8 cellular contexts compared by ENCODE assay signal in the genomic region with DNA sequence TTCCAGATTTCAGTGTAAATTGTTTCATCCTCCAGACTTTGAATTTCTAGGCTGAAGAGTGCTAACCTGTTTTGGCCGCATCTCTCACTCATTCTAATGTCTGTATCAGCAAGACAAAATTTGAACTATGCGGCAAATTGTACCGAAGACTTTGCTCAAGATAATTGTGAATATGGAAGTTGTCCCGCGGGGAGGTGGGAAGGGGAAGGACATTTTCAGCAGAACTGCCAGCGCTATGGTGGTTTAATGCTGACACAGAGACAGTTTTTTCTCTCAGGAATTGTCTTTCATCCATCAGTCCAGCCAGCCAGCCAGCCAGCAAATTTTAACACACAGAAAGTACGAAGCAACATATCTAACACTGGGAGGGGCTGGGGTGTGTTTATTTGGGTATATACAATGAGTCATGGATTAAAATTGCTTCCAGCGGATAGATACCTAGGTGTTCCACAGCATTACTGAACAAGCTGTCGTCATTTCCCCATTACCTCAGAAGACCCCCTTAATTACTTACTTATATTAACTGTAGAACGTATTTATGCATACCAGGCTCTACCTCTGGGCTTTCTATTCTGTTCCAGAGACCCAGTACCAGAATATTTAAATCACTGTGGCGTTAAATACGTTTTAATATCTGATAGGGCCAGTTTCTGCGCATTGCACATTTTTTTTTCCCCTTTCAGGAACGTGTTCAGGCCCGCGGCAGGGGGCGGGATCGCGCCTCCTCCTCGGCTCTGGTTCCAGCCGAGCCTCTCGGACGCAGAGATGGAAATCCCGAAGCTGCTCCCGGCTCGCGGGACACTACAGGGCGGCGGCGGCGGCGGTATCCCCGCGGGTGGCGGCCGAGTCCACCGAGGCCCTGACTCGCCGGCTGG. TPM values are rescaled to one million over a fixed set of nuclear protein-coding genes. Genes with fewer than 3 reads are reported as not detected.
A peak's percentile ranks its signal among the peaks of the same experiment; 100 is the strongest.
DNase-seq lines count a peak whose midpoint lies in the region; ATAC-seq and TF ChIP-seq lines count a peak whose summit lies in the region.
"Not testable (repeated sequence)": the region's sequence is repeated elsewhere in the genome, so short reads cannot be mapped to it uniquely, and the experiment has no call there.

A gene (plus strand): TSS at position 728 of the 875 bp plus-strand sequence. CDS start 38 bp downstream, at position 766.

- H3K4me1 ChIP-seq in Karpas-422 (ENCODE audit: low read length): peaks cover 10% of the 10 kb centered on the region
- H3K4me1 ChIP-seq in hepatocyte (ENCODE audit: insufficient read depth); ovary (ENCODE audit: insufficient read depth): not testable (repeated sequence)

- intact Hi-C loops in ovary (cut with DNase I): loop anchor here in 1 of 4 donors (5.0 kb wide), 1 partner anchor 321 kb away; a partner anchor contains a TSS

- H3K36me3 ChIP-seq in Karpas-422 (ENCODE audit: insufficient read depth, low read length); hepatocyte (replicated peaks; ENCODE audit: insufficient read depth, low read depth); ovary: not testable (repeated sequence)

- not testable (repeated sequence) for H3K27me3 ChIP-seq in Karpas-422 (ENCODE audit: low read length); hepatocyte; ovary

- not testable (repeated sequence) for H4K20me1 ChIP-seq in Karpas-422 (ENCODE audit: insufficient read depth, low read depth, low read length); hepatocyte (ENCODE audit: insufficient read depth, poor library complexity, severe bottlenecking)

- not testable (repeated sequence) for H2AFZ ChIP-seq in Karpas-422 (ENCODE audit: low read length)
- peak within 1 kb of the TSS; percentile 66 for H2AFZ ChIP-seq in hepatocyte

- TF ChIP-seq CTCF in hepatocyte (IDR thresholded peaks at IDR 0.05; ENCODE audit: poor library complexity); ovary (IDR thresholded peaks at IDR 0.05): not testable (repeated sequence)

- not testable (repeated sequence) for H3K27ac ChIP-seq in Karpas-422 (ENCODE audit: low read length)
- peak within 1 kb of the TSS; percentile 99 for H3K27ac ChIP-seq in hepatocyte
- H3K27ac ChIP-seq in ovary: peak within 1 kb of the TSS; percentile 91 to 97

- H3K4me3 ChIP-seq in Karpas-422 (ENCODE audit: low read length) (peak within 1 kb of the TSS; percentile 65), hepatocyte (peak within 1 kb of the TSS; percentile 42), ovary (peak within 1 kb of the TSS; percentile 64)

- DNase-seq in A172 (ENCODE audit: low spot score) (peak; percentile 25), Karpas-422 (peak; percentile 66), T follicular helper cell (ENCODE audit: low read depth) (peak; percentile 3), hepatocyte (ENCODE audit: low spot score) (peak; percentile 26), ovary (peak in 1 of 5 donors; percentile 13)
- DNase-seq in central memory CD4-positive, alpha-beta T cell: peak; percentile 39

- peaks cover 18% of the 10 kb centered on the region for H3K79me2 ChIP-seq in Karpas-422 (ENCODE audit: low read length)
- peaks cover 23% of the 10 kb centered on the region for H3K79me2 ChIP-seq in hepatocyte

- H3K4me2 ChIP-seq in Karpas-422 (ENCODE audit: low read depth, low read length, poor library complexity, severe bottlenecking) (peak within 1 kb of the TSS; percentile 49), hepatocyte (peak within 1 kb of the TSS; percentile 82)

- TF ChIP-seq EP300 in ovary (IDR thresholded peaks at IDR 0.05): not testable (repeated sequence)

- ATAC-seq in GM18520 (IDR thresholded peaks at IDR 0.05; ENCODE audit: unreplicated experiment) (peak; percentile 32), HG02642 (IDR thresholded peaks at IDR 0.05; ENCODE audit: poor library complexity, unreplicated experiment) (peak; percentile 61)

- not testable (repeated sequence) for H3K9me2 ChIP-seq in Karpas-422 (replicated peaks; ENCODE audit: insufficient read depth, low read length); hepatocyte (replicated peaks; ENCODE audit: insufficient read depth)

- not testable (repeated sequence) for TF ChIP-seq POLR2A in ovary (IDR thresholded peaks at IDR 0.05)

- H3K9me3 ChIP-seq in Karpas-422 (ENCODE audit: low read length); hepatocyte (ENCODE audit: low read depth); ovary: not testable (repeated sequence)

- 52% methylated on average over 20 of the region's 39 CpGs for WGBS in hepatocyte (ENCODE audit: low lambda C conversion rate, missing lambda C conversion rate)
- WGBS in ovary, 3 donors: 25 to 40% (median 28%) methylated on average over 15 to 19 of the region's 39 CpGs

- peak within 1 kb of the TSS; percentile 69 for H3K9ac ChIP-seq in Karpas-422 (ENCODE audit: low read length)

RNA-seq across cellular contexts. Expression of the gene that starts here (rescaled TPM):
- total RNA-seq in A172 (2014; rRNA removed; shearing (Covaris generic)): 7.0 and 7.4 TPM in 2 replicates
- total RNA-seq in Karpas-422 (2014; rRNA removed; shearing (Covaris generic); ENCODE audit: low replicate concordance): 7.7 and 13.6 TPM in 2 replicates
- total RNA-seq in hepatocyte (12.4 and 14.3 TPM in 2 replicates), ovary (10 to 100 TPM in 3 of 7 donors, 1 to 10 TPM in 4; 8.5 to 13.6 (median 9.7) TPM)
- polyA plus RNA-seq in hepatocyte (3.1 and 4.1 TPM in 2 replicates), ovary (1 to 10 TPM; 4.3 to 7.3 TPM)
